Comparison of ENCODE assay signal across 8 cellular contexts in genomic region chr14:95523818-95524448, GRCh38. TPM values are rescaled to one million over a fixed set of nuclear protein-coding genes. Genes with fewer than 3 reads are reported as not detected.
DNase-seq lines count a peak whose midpoint lies in the region; ATAC-seq and TF ChIP-seq lines count a peak whose summit lies in the region.

No MANE protein-coding gene starts in this region.

- no peak for TF ChIP-seq CTCF in CD14-positive monocyte (IDR thresholded peaks at IDR 0.05)
- TF ChIP-seq CTCF in right lobe of liver (IDR thresholded peaks at IDR 0.05): peak in 2 of 4 donors; percentile 12 to 39
- peak in 1 of 4 experiments; percentile 2 for TF ChIP-seq CTCF in prostate gland (IDR thresholded peaks at IDR 0.05)

- H3K4me3 ChIP-seq in right lobe of liver (peak overlapping the region in 2 of 3 donors; percentile 26 to 30), prostate gland (no peak overlapping the region)

- no peaks in the 10 kb centered on the region for H3K9me3 Mint-ChIP-seq in CD14-positive monocyte
- H3K9me3 Mint-ChIP-seq in activated naive CD8-positive, alpha-beta T cell treated with anti-CD3 and anti-CD28 coated beads, Interleukin-2, amount 10 ng/mL, durations not matched to agents 7 days and 5 days: no peaks in the 10 kb centered on the region

- H3K36me3 ChIP-seq in right lobe of liver (no peaks in the 10 kb centered on the region), prostate gland (no peaks in the 10 kb centered on the region)

- no peak for DNase-seq in CD14-positive monocyte (ENCODE audit: low spot score)
- DNase-seq in NCI-H2171 (lab: John Stamatoyannopoulos, UW): peak; percentile 68
- peak; percentile 69 for DNase-seq in activated naive CD8-positive, alpha-beta T cell treated with anti-CD3 and anti-CD28 coated beads, Interleukin-2, amount 10 ng/mL, durations not matched to agents 7 days and 5 days
- DNase-seq in right lobe of liver: peak; percentile 74 to 93 (median 90)
- no peak for DNase-seq in NCI-H1930 (lab: John Stamatoyannopoulos, UW)
- DNase-seq in prostate gland (ENCODE audit: low spot score): no peak

- POLR2A ChIA-PET in activated naive CD8-positive, alpha-beta T cell treated with anti-CD3 and anti-CD28 coated beads, Interleukin-2, amount 10 ng/mL, durations not matched to agents 7 days and 5 days (lab: Charles Lee): interaction anchor here (0.9 to 4.9 kb wide), 12 partner anchors 9 to 97 kb away, joined by 3 to 70 read pairs (median 5); partner anchors contain the start of gene GLRX5

- H3K4me1 ChIP-seq in right lobe of liver (peaks cover 0 to 57% (median 30%) of the 10 kb centered on the region in 4 donors), prostate gland (replicated peaks) (peaks cover 7% of the 10 kb centered on the region)

- no peaks in the 10 kb centered on the region for H3K27me3 ChIP-seq in right lobe of liver
- H3K27me3 ChIP-seq in prostate gland (replicated peaks; ENCODE audit: insufficient read depth): no peaks in the 10 kb centered on the region

- H3K27me3 Mint-ChIP-seq in CD14-positive monocyte (ENCODE audit: low read depth in 3 of 3): peaks cover 0 to 5% (median 0%) of the 10 kb centered on the region in 3 donors
- no peaks in the 10 kb centered on the region for H3K27me3 Mint-ChIP-seq in activated naive CD8-positive, alpha-beta T cell treated with anti-CD3 and anti-CD28 coated beads, Interleukin-2, amount 10 ng/mL, durations not matched to agents 7 days and 5 days

- H3K4me1 Mint-ChIP-seq in CD14-positive monocyte: peaks cover 77% of the 10 kb centered on the region
- peaks cover 71% of the 10 kb centered on the region for H3K4me1 Mint-ChIP-seq in activated naive CD8-positive, alpha-beta T cell treated with anti-CD3 and anti-CD28 coated beads, Interleukin-2, amount 10 ng/mL, durations not matched to agents 7 days and 5 days

- H3K27ac ChIP-seq in right lobe of liver (peak overlapping the region; percentile 42 to 86 (median 77)), prostate gland (peak overlapping the region in 1 of 2 donors; percentile 9)

- TF ChIP-seq POLR2A in right lobe of liver (IDR thresholded peaks at IDR 0.05): no peak
- TF ChIP-seq POLR2A in prostate gland (IDR thresholded peaks at IDR 0.05): no peak

- H3K4me3 Mint-ChIP-seq in CD14-positive monocyte: peak overlapping the region; percentile 70 to 91
- H3K4me3 Mint-ChIP-seq in activated naive CD8-positive, alpha-beta T cell treated with anti-CD3 and anti-CD28 coated beads, Interleukin-2, amount 10 ng/mL, durations not matched to agents 7 days and 5 days: peak overlapping the region; percentile 81

- H3K36me3 Mint-ChIP-seq in CD14-positive monocyte: peaks cover 0 to 3% of the 10 kb centered on the region in 2 donors
- H3K36me3 Mint-ChIP-seq in activated naive CD8-positive, alpha-beta T cell treated with anti-CD3 and anti-CD28 coated beads, Interleukin-2, amount 10 ng/mL, durations not matched to agents 7 days and 5 days: no peaks in the 10 kb centered on the region

- intact Hi-C loops in CD14-positive monocyte (cut with micrococcal nuclease): loop anchor here in 1 of 2 donors (2.0 kb wide), 1 partner anchor 209 kb away; no protein-coding TSS in a partner anchor
- intact Hi-C loops in right lobe of liver (cut with DNase I): loop anchor here in 1 of 2 donors (10.0 kb wide), 1 partner anchor 79 kb away; no protein-coding TSS in a partner anchor
- intact Hi-C loops in prostate gland (cut with DNase I): no loop called here

- WGBS in right lobe of liver (ENCODE audit: insufficient coverage, low coverage, low lambda C conversion rate, missing lambda C conversion rate): 17% methylated on average over 8 of the region's 11 CpGs
- 48% methylated on average over 11 of the region's 11 CpGs for WGBS in prostate gland

- peak; percentile 52 for ATAC-seq in activated naive CD8-positive, alpha-beta T cell treated with anti-CD3 and anti-CD28 coated beads, Interleukin-2, amount 10 ng/mL, durations not matched to agents 7 days and 5 days (ENCODE audit: low read depth)
- peak; percentile 70 to 87 (median 80) for ATAC-seq in right lobe of liver
- ATAC-seq in GM21825 (IDR thresholded peaks at IDR 0.05; ENCODE audit: unreplicated experiment): no peak
- no peak for ATAC-seq in HG02610 (IDR thresholded peaks at IDR 0.05; ENCODE audit: unreplicated experiment)

- peak overlapping the region; percentile 89 to 96 (median 94) for H3K27ac Mint-ChIP-seq in CD14-positive monocyte
- H3K27ac Mint-ChIP-seq in activated naive CD8-positive, alpha-beta T cell treated with anti-CD3 and anti-CD28 coated beads, Interleukin-2, amount 10 ng/mL, durations not matched to agents 7 days and 5 days: peak overlapping the region; percentile 95

- no peaks in the 10 kb centered on the region for H3K9me3 ChIP-seq in right lobe of liver
- H3K9me3 ChIP-seq in prostate gland: no peaks in the 10 kb centered on the region

RNA-seq across cellular contexts. Expression of gene SYNE3, which starts 7.5 kb away (rescaled TPM):
- polyA plus RNA-seq in CD14-positive monocyte: 1 to 10 TPM; 2.6 to 3.5 TPM
- 10 to 100 TPM; 79.0 to 79.1 TPM for total RNA-seq in activated naive CD8-positive, alpha-beta T cell treated with anti-CD3 and anti-CD28 coated beads, Interleukin-2, amount 10 ng/mL, durations not matched to agents 7 days and 5 days
- total RNA-seq in right lobe of liver (10 to 100 TPM in 1 of 6 experiments, 1 to 10 TPM in 5; 3.7 to 11.6 (median 5.0) TPM), prostate gland (10 to 100 TPM in 1 of 2 donors, 1 to 10 TPM in 1; 3.4 to 29.5 TPM)

RNA-seq across cellular contexts. Expression of gene GLRX5, which starts 10.9 kb away (rescaled TPM):
- polyA plus RNA-seq in CD14-positive monocyte: 10 to 100 TPM; 31.1 to 43.1 TPM
- 10 to 100 TPM; 33.8 to 34.7 TPM for total RNA-seq in activated naive CD8-positive, alpha-beta T cell treated with anti-CD3 and anti-CD28 coated beads, Interleukin-2, amount 10 ng/mL, durations not matched to agents 7 days and 5 days
- total RNA-seq in right lobe of liver: 10 to 100 TPM; 31.4 to 48.5 (median 40.2) TPM
- 10 to 100 TPM; 56.2 to 93.0 TPM for total RNA-seq in prostate gland

Comparison
In these comparisons a context has a peak if more than half of its experiments do, and no peak if none do; other contexts are left out.
1. DNase-seq: peak in NCI-H2171 (single experiment), activated naive CD8-positive, alpha-beta T cell treated with anti-CD3 and anti-CD28 coated beads, Interleukin-2, amount 10 ng/mL, durations not matched to agents 7 days and 5 days (single experiment) and right lobe of liver (3 of 3); none in CD14-positive monocyte (single experiment), NCI-H1930 (0 of 2) and prostate gland (single experiment).
2. ATAC-seq: peak in activated naive CD8-positive, alpha-beta T cell treated with anti-CD3 and anti-CD28 coated beads, Interleukin-2, amount 10 ng/mL, durations not matched to agents 7 days and 5 days (single experiment) and right lobe of liver (4 of 4); none in GM21825 (single experiment) and HG02610 (single experiment).
3. H3K4me3 ChIP-seq: peak in right lobe of liver (2 of 3); none in prostate gland (0 of 2).